Comparison of ENCODE assay signal across 14 cellular contexts in the genomic region with DNA sequence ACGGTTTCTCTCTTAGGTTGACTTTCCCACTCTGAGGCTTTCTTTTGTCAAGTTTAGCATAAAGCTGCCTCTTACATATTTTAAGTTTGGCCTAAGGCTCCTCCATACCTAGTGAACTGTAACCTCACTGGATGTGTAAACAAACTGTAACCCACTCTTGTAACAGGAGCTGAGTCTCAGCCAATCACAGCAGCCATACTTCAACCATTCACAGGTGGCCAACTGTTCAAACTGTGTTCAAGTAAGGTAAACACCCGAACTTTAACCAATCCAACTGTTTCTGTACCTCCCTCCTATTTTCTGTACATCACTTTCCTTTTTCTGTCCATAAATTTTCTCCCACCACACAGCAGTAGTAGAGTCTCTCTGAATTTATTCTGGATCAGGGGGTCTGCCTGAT. TPM values are rescaled to one million over a fixed set of nuclear protein-coding genes. Genes with fewer than 3 reads are reported as not detected.
DNase-seq lines count a peak whose midpoint lies in the region; ATAC-seq and TF ChIP-seq lines count a peak whose summit lies in the region.
"Had no signal": no experiment of that assay in that cellular context is flagged by ENCODE, and none has a peak within 500 bp of the region (broad histone marks: within the 10 kb centered on the region; RNA-seq: fewer than 3 reads in every experiment).

No MANE protein-coding gene starts in this region.

- H3K4me2 ChIP-seq in GM23338 = no peak overlapping the region
- H3K4me2 ChIP-seq in PC-3 (ENCODE audit: low read length) = no peak overlapping the region
- no peak overlapping the region for H3K4me2 ChIP-seq in osteoblast (ENCODE audit: insufficient read depth, low read length)
- H3K4me2 ChIP-seq: A549 had no signal

- H3F3A ChIP-seq in GM23338 (replicated peaks; ENCODE audit: low read depth) (no peaks in the 10 kb centered on the region), PC-3 (ENCODE audit: low read length, unreplicated experiment) (no peaks in the 10 kb centered on the region)

- BruUV-seq in PC-3 (replicated peaks; lab: Mats Ljungman, UMichigan) = no TSS peak

- no peaks in the 10 kb centered on the region for H4K20me1 ChIP-seq in GM23338 (replicated peaks; ENCODE audit: insufficient read depth)
- no peaks in the 10 kb centered on the region for H4K20me1 ChIP-seq in PC-3 (ENCODE audit: low read length)
- H4K20me1 ChIP-seq in osteoblast (ENCODE audit: insufficient read depth, low read length) = no peaks in the 10 kb centered on the region

- peaks cover 6% of the 10 kb centered on the region for H3K4me1 Mint-ChIP-seq in GM23338
- H3K4me1 Mint-ChIP-seq: CD14-positive monocyte had no signal

- H3K9me2 ChIP-seq in GM23338 (ENCODE audit: insufficient read depth) (peaks cover 5% of the 10 kb centered on the region), PC-3 (replicated peaks; ENCODE audit: low read length) (no peaks in the 10 kb centered on the region)

- H3K9me3 ChIP-seq in PC-3 (ENCODE audit: low read length) (no peaks in the 10 kb centered on the region), osteoblast (ENCODE audit: low read depth, low read length) (no peaks in the 10 kb centered on the region)
- H3K9me3 ChIP-seq: A549 had no signal

- no peak overlapping the region for H3K9ac ChIP-seq in PC-3 (ENCODE audit: low read length)

- peaks cover 16% of the 10 kb centered on the region for H3K9me3 Mint-ChIP-seq in GM23338
- H3K9me3 Mint-ChIP-seq: CD8-positive, alpha-beta T cell had no signal

- H2AFZ ChIP-seq in GM23338 = 0 out of 2 replicates have a peak overlapping the region, but pooled peaks have one; percentile 6
- H2AFZ ChIP-seq in PC-3 (ENCODE audit: low read length) = peak overlapping the region; percentile 13
- peak overlapping the region; percentile 15 for H2AFZ ChIP-seq in osteoblast (ENCODE audit: low read length)

- intact Hi-C loops in PC-3 (cut with micrococcal nuclease) = no loop called here

- H3K79me2 ChIP-seq in GM23338 (replicated peaks; ENCODE audit: insufficient read depth) (no peaks in the 10 kb centered on the region), PC-3 (ENCODE audit: low read length) (no peaks in the 10 kb centered on the region), osteoblast (ENCODE audit: insufficient read depth, low read length) (no peaks in the 10 kb centered on the region)

- H3K4me1 ChIP-seq in GM23338 (ENCODE audit: insufficient read depth) (no peaks in the 10 kb centered on the region), PC-3 (ENCODE audit: insufficient read depth, low read length) (no peaks in the 10 kb centered on the region), osteoblast (ENCODE audit: insufficient read depth, low read length) (peaks cover 6% of the 10 kb centered on the region)
- H3K4me1 ChIP-seq: A549 had no signal

- H3K27me3 ChIP-seq in GM23338 (ENCODE audit: insufficient read depth) = no peaks in the 10 kb centered on the region
- H3K27me3 ChIP-seq in PC-3 (ENCODE audit: low read length) = no peaks in the 10 kb centered on the region
- H3K27me3 ChIP-seq in osteoblast (ENCODE audit: insufficient read depth, low read length) = no peaks in the 10 kb centered on the region

- H3K36me3 ChIP-seq in GM23338 (ENCODE audit: insufficient read depth) (no peaks in the 10 kb centered on the region), PC-3 (ENCODE audit: low read depth, low read length) (no peaks in the 10 kb centered on the region), osteoblast (ENCODE audit: insufficient read depth, low read length) (no peaks in the 10 kb centered on the region)

- H3K4me3 Mint-ChIP-seq in GM23338 = no peak overlapping the region
- H3K4me3 Mint-ChIP-seq: CD8-positive, alpha-beta T cell had no signal

- H3K27ac ChIP-seq in GM23338 (ENCODE audit: low read depth) (no peak overlapping the region), PC-3 (ENCODE audit: low read length) (no peak overlapping the region), osteoblast (ENCODE audit: low read depth, low read length) (no peak overlapping the region)
- H3K27ac ChIP-seq: A549, HL-60 had no signal

- TF ChIP-seq CTCF in GM23338 (conservative IDR thresholded peaks at IDR 0.05; ENCODE audit: low read depth in 2 of 2) (no peak), PC-3 (conservative IDR thresholded peaks at IDR 0.05; ENCODE audit: low read depth, low read length) (no peak), osteoblast (IDR thresholded peaks at IDR 0.05; ENCODE audit: extremely low read depth, low read depth, low read length) (no peak)

- CTCF ChIA-PET in PC-3 (lab: Charles Lee) = no interaction called here

- DNase-seq in GM23338 (ENCODE audit: low spot score) = no peak
- peak; percentile 14 for DNase-seq in H4 (ENCODE audit: low spot score)
- DNase-seq in PC-3 = peak; percentile 38
- no peak for DNase-seq in osteoblast (ENCODE audit: insufficient read length, low spot score, missing footprints)
- DNase-seq in GF-D8 (lab: John Stamatoyannopoulos, UW) = no peak
- DNase-seq: CD8-positive, alpha-beta T cell; COR-L47; H7; KG1 had no signal

- H3K27me3 Mint-ChIP-seq in GM23338 (ENCODE audit: insufficient read depth, low read depth, poor library complexity) = no peaks in the 10 kb centered on the region

- ATAC-seq in GM23338 = no peak
- peak; percentile 18; the same call in 1 of the 2 replicates for ATAC-seq in PC-3
- no peak for ATAC-seq in GM21390 (IDR thresholded peaks at IDR 0.05; ENCODE audit: unreplicated experiment)
- ATAC-seq: A549; CD8-positive, alpha-beta T cell; GM12878 had no signal

- H3K4me3 ChIP-seq in GM23338 (no peak overlapping the region), PC-3 (ENCODE audit: low read length) (no peak overlapping the region), osteoblast (ENCODE audit: insufficient read depth, low read length) (no peak overlapping the region)
- H3K4me3 ChIP-seq: A549, GM12878 had no signal

- peaks cover 4% of the 10 kb centered on the region for H3K36me3 Mint-ChIP-seq in GM23338 (ENCODE audit: low read depth)
- H3K36me3 Mint-ChIP-seq: CD14-positive monocyte; CD8-positive, alpha-beta T cell had no signal

- POLR2A ChIA-PET in PC-3 (lab: Charles Lee; ENCODE audit: unreplicated experiment) = no interaction called here

- no peak overlapping the region for H3K27ac Mint-ChIP-seq in GM23338
- H3K27ac Mint-ChIP-seq: CD14-positive monocyte; CD8-positive, alpha-beta T cell had no signal

TF ChIP-seq in GM23338, 12 proteins besides CTCF, POLR2A, EP300 and RAD21 (continues in another document):
- TF ChIP-seq, protein P1, sequence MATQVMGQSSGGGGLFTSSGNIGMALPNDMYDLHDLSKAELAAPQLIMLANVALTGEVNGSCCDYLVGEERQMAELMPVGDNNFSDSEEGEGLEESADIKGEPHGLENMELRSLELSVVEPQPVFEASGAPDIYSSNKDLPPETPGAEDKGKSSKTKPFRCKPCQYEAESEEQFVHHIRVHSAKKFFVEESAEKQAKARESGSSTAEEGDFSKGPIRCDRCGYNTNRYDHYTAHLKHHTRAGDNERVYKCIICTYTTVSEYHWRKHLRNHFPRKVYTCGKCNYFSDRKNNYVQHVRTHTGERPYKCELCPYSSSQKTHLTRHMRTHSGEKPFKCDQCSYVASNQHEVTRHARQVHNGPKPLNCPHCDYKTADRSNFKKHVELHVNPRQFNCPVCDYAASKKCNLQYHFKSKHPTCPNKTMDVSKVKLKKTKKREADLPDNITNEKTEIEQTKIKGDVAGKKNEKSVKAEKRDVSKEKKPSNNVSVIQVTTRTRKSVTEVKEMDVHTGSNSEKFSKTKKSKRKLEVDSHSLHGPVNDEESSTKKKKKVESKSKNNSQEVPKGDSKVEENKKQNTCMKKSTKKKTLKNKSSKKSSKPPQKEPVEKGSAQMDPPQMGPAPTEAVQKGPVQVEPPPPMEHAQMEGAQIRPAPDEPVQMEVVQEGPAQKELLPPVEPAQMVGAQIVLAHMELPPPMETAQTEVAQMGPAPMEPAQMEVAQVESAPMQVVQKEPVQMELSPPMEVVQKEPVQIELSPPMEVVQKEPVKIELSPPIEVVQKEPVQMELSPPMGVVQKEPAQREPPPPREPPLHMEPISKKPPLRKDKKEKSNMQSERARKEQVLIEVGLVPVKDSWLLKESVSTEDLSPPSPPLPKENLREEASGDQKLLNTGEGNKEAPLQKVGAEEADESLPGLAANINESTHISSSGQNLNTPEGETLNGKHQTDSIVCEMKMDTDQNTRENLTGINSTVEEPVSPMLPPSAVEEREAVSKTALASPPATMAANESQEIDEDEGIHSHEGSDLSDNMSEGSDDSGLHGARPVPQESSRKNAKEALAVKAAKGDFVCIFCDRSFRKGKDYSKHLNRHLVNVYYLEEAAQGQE (IDR thresholded peaks at IDR 0.05; ENCODE audit: unreplicated experiment) = no peak
- TF ChIP-seq EZH2 (IDR thresholded peaks at IDR 0.05; ENCODE audit: low read depth, unreplicated experiment) = no peak
- TF ChIP-seq, protein P2, sequence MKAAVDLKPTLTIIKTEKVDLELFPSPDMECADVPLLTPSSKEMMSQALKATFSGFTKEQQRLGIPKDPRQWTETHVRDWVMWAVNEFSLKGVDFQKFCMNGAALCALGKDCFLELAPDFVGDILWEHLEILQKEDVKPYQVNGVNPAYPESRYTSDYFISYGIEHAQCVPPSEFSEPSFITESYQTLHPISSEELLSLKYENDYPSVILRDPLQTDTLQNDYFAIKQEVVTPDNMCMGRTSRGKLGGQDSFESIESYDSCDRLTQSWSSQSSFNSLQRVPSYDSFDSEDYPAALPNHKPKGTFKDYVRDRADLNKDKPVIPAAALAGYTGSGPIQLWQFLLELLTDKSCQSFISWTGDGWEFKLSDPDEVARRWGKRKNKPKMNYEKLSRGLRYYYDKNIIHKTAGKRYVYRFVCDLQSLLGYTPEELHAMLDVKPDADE (IDR thresholded peaks at IDR 0.05) = no peak
- TF ChIP-seq JUNB (IDR thresholded peaks at IDR 0.05; ENCODE audit: unreplicated experiment) = no peak

RNA-seq across cellular contexts. Expression of gene NRBF2, which starts 7.7 kb away (rescaled TPM):
- total RNA-seq in GM23338 (2014; rRNA removed; shearing (Covaris generic)) = 22.7 and 22.9 TPM in 2 replicates
- 37.1 and 38.3 TPM in 2 replicates for polyA plus RNA-seq in GM23338 (2016; fragmentation: Nextera tagmentation; extraction: Ambion mirVana)
- total RNA-seq in H4 (2014; rRNA removed; shearing (Covaris generic)) = 27.8 and 37.6 TPM in 2 replicates
- 43.4 and 44.4 TPM in 2 replicates for total RNA-seq in PC-3 (2014; rRNA removed)
- total RNA-seq in osteoblast = 35.1 and 43.3 TPM in 2 replicates

Comparison
In these comparisons a context has a peak if more than half of its experiments do, and no peak if none do; other contexts are left out.
1. DNase-seq: peak in H4 (single experiment) and PC-3 (single experiment); none in GM23338 (single experiment), osteoblast (single experiment) and GF-D8 (single experiment).
2. Peak in every context shown above with its lines, with median percentiles within 50 percentile points of each other: H2AFZ ChIP-seq.